ENCODE assay signal across 26 cellular contexts in the genomic region with DNA sequence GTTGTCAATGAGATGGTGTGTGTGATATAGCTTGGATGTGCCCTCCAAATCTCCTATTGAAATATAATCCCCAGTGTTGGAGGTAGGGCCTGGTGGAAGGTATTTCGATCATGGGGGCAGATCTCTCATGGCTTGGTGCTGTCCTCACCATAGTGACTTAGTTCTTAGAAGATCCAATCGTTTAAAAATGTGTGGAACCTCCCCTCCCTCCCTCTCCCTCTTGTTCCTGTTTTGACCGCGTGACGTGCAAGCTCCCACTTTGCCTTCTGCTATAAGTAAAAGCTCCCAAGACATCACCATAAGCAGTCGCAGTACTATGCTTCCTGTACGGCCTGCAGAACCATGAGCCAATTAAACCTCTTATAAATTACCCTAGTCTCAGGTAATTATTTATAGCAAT. TPM values are rescaled to one million over a fixed set of nuclear protein-coding genes. Genes with fewer than 3 reads are reported as not detected.
DNase-seq lines count a peak whose midpoint lies in the region; ATAC-seq, FAIRE-seq and TF ChIP-seq lines count a peak whose summit lies in the region.
"Had no signal": no experiment of that assay in that cellular context is flagged by ENCODE, and none has a peak within 500 bp of the region (broad histone marks: within the 10 kb centered on the region; RNA-seq: fewer than 3 reads in every experiment).

No MANE protein-coding gene starts in this region.

- DNase-seq in NOMO-1 treated with DMSO at 0.1 percent for 48 hours (lab: John Stamatoyannopoulos, UW; ENCODE audit: unreplicated experiment) (peak; percentile 20), NOMO-1 (lab: John Stamatoyannopoulos, UW; ENCODE audit: unreplicated experiment in 2 of 2) (no peak), MV-4-11 (lab: John Stamatoyannopoulos, UW) (peak; percentile 33), K562 (ENCODE audit: extremely low read depth in 1 of 4, low spot score in 3 of 4) (no peak), sigmoid colon (no peak), mucosa of descending colon (no peak)
- DNase-seq: 8988T; CD4-positive, alpha-beta memory T cell; COR-L47; HFFc6; NCI-H1105 treated with DMSO at 0.1 percent for 48 hours; NCI-H146; NCI-H1930; NCI-H2107; NCI-H446; NCI-H524 treated with DMSO at 0.1 percent for 48 hours; NCI-H774; Peyer's patch; SJCRH30 had no signal

- no peak overlapping the region for H3K4me2 ChIP-seq in K562 (ENCODE audit: insufficient read depth, low read length)
- H3K4me2 ChIP-seq: GM23338, KMS-11 had no signal

- no peak for FAIRE-seq in K562 (lab: Jason Lieb, UNC)
- FAIRE-seq: G401.6, HTR-8/SVneo had no signal

- H3K4me3 ChIP-seq in K562, result no peak overlapping the region
- H3K4me3 ChIP-seq in sigmoid colon, result no peak overlapping the region
- H3K4me3 ChIP-seq in mucosa of descending colon, result no peak overlapping the region
- H3K4me3 ChIP-seq: GM23338, HAP-1, Peyer's patch, SJCRH30 had no signal

- H3K36me3 ChIP-seq in K562 (ENCODE audit: control insufficient read depth, insufficient read depth, low read length), result no peaks in the 10 kb centered on the region
- no peaks in the 10 kb centered on the region for H3K36me3 ChIP-seq in sigmoid colon
- H3K36me3 ChIP-seq in mucosa of descending colon (ENCODE audit: low read depth), result no peaks in the 10 kb centered on the region
- H3K36me3 ChIP-seq: HAP-1, Peyer's patch, SJCRH30 had no signal

- H3K9me1 ChIP-seq in K562 (ENCODE audit: control insufficient read depth, insufficient read depth, low read length), result no peaks in the 10 kb centered on the region

- peak overlapping the region; percentile 16; the same call in 1 of the 2 replicates for H2AFZ ChIP-seq in K562 (ENCODE audit: low read depth, low read length)
- H2AFZ ChIP-seq: GM23338 had no signal

- TF ChIP-seq EP300 in K562 (IDR thresholded peaks at IDR 0.05; ENCODE audit: low read length), result no peak
- no peak for TF ChIP-seq EP300 in sigmoid colon (IDR thresholded peaks at IDR 0.05)

- CTCF ChIA-PET in K562 (lab: Yijun Ruan, JAX; ENCODE audit: low intra/inter-chr PET ratio), result no interaction called here

- H3K9me3 ChIP-seq in K562 (replicated peaks; ENCODE audit: control insufficient read depth, insufficient read depth, low read depth, low read length), result no peaks in the 10 kb centered on the region
- H3K9me3 ChIP-seq in sigmoid colon, result no peaks in the 10 kb centered on the region
- no peaks in the 10 kb centered on the region for H3K9me3 ChIP-seq in mucosa of descending colon
- H3K9me3 ChIP-seq: Peyer's patch, SJCRH30 had no signal

- no peaks in the 10 kb centered on the region for H3K79me2 ChIP-seq in K562 (ENCODE audit: control insufficient read depth, insufficient read depth, low read length)

- POLR2A ChIA-PET in K562 (lab: Yijun Ruan, JAX), result interaction anchor here (0.5 to 1.5 kb wide), 3 partner anchors 8 to 325 kb away, joined by 3 to 7 read pairs (median 3); no protein-coding TSS in a partner anchor

- in situ Hi-C loops in K562 (cut with MboI), result no loop called here

- TF ChIP-seq POLR2A in K562 (conservative IDR thresholded peaks at IDR 0.05), result no peak
- no peak for TF ChIP-seq POLR2A in sigmoid colon (IDR thresholded peaks at IDR 0.05)

- no peak overlapping the region for H3K9ac ChIP-seq in K562 (ENCODE audit: insufficient read depth in 1 of 2, low read depth in 2 of 2, low read length in 2 of 2)
- H3K9ac ChIP-seq: KMS-11 had no signal

- no TSS peak for BruUV-seq in K562 (replicated peaks; lab: Mats Ljungman, UMichigan)

- H3K4me1 ChIP-seq in K562 (replicated peaks in 1 of 2; ENCODE audit: control insufficient read depth in 2 of 2, insufficient read depth in 2 of 2, low read length in 2 of 2) (no peaks in the 10 kb centered on the region), sigmoid colon (peaks cover 0 to 30% (median 17%) of the 10 kb centered on the region in 4 donors), mucosa of descending colon (ENCODE audit: low read depth) (no peaks in the 10 kb centered on the region)
- H3K4me1 ChIP-seq: Peyer's patch, SJCRH30 had no signal

- 1% methylated on average over 7 of the region's 7 CpGs for WGBS in K562 (ENCODE audit: insufficient coverage, low coverage, missing lambda C conversion rate)
- 80 to 86% methylated on average over 7 of the region's 7 CpGs for WGBS in sigmoid colon, 2 donors

- no peaks in the 10 kb centered on the region for H3K27me3 ChIP-seq in K562 (ENCODE audit: control insufficient read depth in 2 of 2, insufficient read depth in 2 of 2, low read length in 2 of 2)
- no peaks in the 10 kb centered on the region for H3K27me3 ChIP-seq in sigmoid colon
- H3K27me3 ChIP-seq: Peyer's patch, SJCRH30 had no signal

- H4K20me1 ChIP-seq in K562 (replicated peaks; ENCODE audit: control insufficient read depth, insufficient read depth, low read length), result no peaks in the 10 kb centered on the region

- no peak for TF ChIP-seq CTCF in K562 (IDR thresholded peaks at IDR 0.05 in 2 of 3, conservative IDR thresholded peaks at IDR 0.05 in 1 of 3; ENCODE audit: insufficient read depth in 2 of 3, low read depth in 1 of 3, low read length in 3 of 3)
- TF ChIP-seq CTCF in sigmoid colon (IDR thresholded peaks at IDR 0.05), result no peak
- TF ChIP-seq CTCF in mucosa of descending colon (IDR thresholded peaks at IDR 0.05), result no peak

- ATAC-seq in K562 (peak; percentile 37; the same call in 1 of the 3 replicates), mucosa of descending colon (no peak), GM21737 (IDR thresholded peaks at IDR 0.05; ENCODE audit: unreplicated experiment) (no peak)
- ATAC-seq: GM23338, SK-N-SH treated with all-trans-retinoic acid at 6 μM for 48 hours had no signal

- intact Hi-C loops in K562 (cut with micrococcal nuclease), result no loop called here
- intact Hi-C loops in sigmoid colon (cut with DNase I), result no loop called here
- intact Hi-C loops in mucosa of descending colon (cut with DNase I, micrococcal nuclease), result no loop called here

- H3K27ac ChIP-seq in K562 (ENCODE audit: extremely low read depth, low read depth, low read length) (no peak overlapping the region), sigmoid colon (no peak overlapping the region)
- H3K27ac ChIP-seq: KMS-11, Peyer's patch, SJCRH30 had no signal

- no peak for TF ChIP-seq RAD21 in K562 (CRISPR knock-in tag; conservative IDR thresholded peaks at IDR 0.05 in 1 of 2, IDR thresholded peaks at IDR 0.05 in 1 of 2)

TF ChIP-seq in K562, 482 proteins besides CTCF, POLR2A, EP300 and RAD21:
- TF ChIP-seq, protein P1, sequence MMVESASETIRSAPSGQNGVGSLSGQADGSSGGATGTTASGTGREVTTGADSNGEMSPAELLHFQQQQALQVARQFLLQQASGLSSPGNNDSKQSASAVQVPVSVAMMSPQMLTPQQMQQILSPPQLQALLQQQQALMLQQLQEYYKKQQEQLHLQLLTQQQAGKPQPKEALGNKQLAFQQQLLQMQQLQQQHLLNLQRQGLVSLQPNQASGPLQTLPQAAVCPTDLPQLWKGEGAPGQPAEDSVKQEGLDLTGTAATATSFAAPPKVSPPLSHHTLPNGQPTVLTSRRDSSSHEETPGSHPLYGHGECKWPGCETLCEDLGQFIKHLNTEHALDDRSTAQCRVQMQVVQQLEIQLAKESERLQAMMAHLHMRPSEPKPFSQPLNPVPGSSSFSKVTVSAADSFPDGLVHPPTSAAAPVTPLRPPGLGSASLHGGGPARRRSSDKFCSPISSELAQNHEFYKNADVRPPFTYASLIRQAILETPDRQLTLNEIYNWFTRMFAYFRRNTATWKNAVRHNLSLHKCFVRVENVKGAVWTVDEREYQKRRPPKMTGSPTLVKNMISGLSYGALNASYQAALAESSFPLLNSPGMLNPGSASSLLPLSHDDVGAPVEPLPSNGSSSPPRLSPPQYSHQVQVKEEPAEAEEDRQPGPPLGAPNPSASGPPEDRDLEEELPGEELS (CRISPR knock-in tag; IDR thresholded peaks at IDR 0.05; ENCODE audit: borderline replicate concordance), result no peak
- TF ChIP-seq ATF1 (CRISPR knock-in tag; IDR thresholded peaks at IDR 0.05) (no peak), ATF1 (tag; IDR thresholded peaks at IDR 0.05) (0 out of 2 replicates have a peak, but pooled peaks have one; percentile 17), ZNF444 (CRISPR knock-in tag; IDR thresholded peaks at IDR 0.05) (peak; percentile 65; the same call in 1 of the 2 replicates)

RNA-seq across cellular contexts. Expression of a gene that starts 11.0 kb away (rescaled TPM):
- total RNA-seq in K562 (2011; cell fraction: chromatin; rRNA removed; ENCODE audit: low replicate concordance), result 1.2 and 5.1 TPM in 2 replicates
- 2.8 TPM in 2 replicates for total RNA-seq in K562 (2011; cell fraction: nucleolus; rRNA removed)
- 2.6 and 4.7 TPM in 2 replicates for total RNA-seq in K562 (2011; cell fraction: nucleoplasm; rRNA removed)
- 2.5 and 2.8 TPM in 2 replicates for total RNA-seq in K562 (2014; rRNA removed)
- 4.0 and 4.4 TPM in 2 replicates for total RNA-seq in K562 (2014; rRNA removed; fragmentation: Illumina TruSeq; extraction: Trizol)
- 2.5 and 2.7 TPM in 2 replicates for total RNA-seq in K562 (2015; rRNA removed; fragmentation: Illumina TruSeq; extraction: Trizol)
- total RNA-seq in K562 (2021), result 2.8 and 4.1 TPM in 2 replicates
- 2.6 and 3.8 TPM in 2 replicates for polyA plus RNA-seq in K562 (2011; rRNA removed)
- polyA plus RNA-seq in K562 (2011; cell fraction: cytosol; rRNA removed), result 0.51 and 1.2 TPM in 2 replicates
- polyA plus RNA-seq in K562 (2011; cell fraction: nucleus; rRNA removed), result 0.98 and 1.8 TPM in 2 replicates
- 2.4 and 2.6 TPM in 2 replicates for polyA plus RNA-seq in K562 (2012)
- 2.7 and 4.1 TPM in 2 replicates for polyA plus RNA-seq in K562 (2014; fragmentation: Illumina TruSeq; extraction: Trizol)
- 1 to 10 TPM; 4.7 to 5.4 TPM for polyA plus RNA-seq in K562 (2014; fragmentation: Nextera tagmentation; extraction: Ambion mirVana)
- polyA plus RNA-seq in K562 (2014; rRNA removed), result 3.1 and 3.2 TPM in 2 replicates
- 2.1 and 2.5 TPM in 2 replicates for polyA minus RNA-seq in K562 (2011; rRNA and poly(A)+ RNA removed)
- polyA minus RNA-seq in K562 (2011; cell fraction: cytosol; rRNA and poly(A)+ RNA removed), result 5.1 and 5.3 TPM in 2 replicates
- 1.3 and 5.6 TPM in 2 replicates for polyA minus RNA-seq in K562 (2011; cell fraction: nucleus; rRNA and poly(A)+ RNA removed)
- total RNA-seq in sigmoid colon, result 100 to 1,000 TPM; 366 to 667 (median 434) TPM
- polyA plus RNA-seq in sigmoid colon, result 100 to 1,000 TPM in 1 of 3 donors, 10 to 100 TPM in 2; 22.4 to 118 (median 49.2) TPM
- total RNA-seq in mucosa of descending colon, result 100 to 1,000 TPM in 1 of 3 donors, 10 to 100 TPM in 2; 13.3 to 153 (median 35.4) TPM

Comparison
In these comparisons a context has a peak if more than half of its experiments do, and no peak if none do; other contexts are left out.
1. DNase-seq: peak in NOMO-1 treated with DMSO at 0.1 percent for 48 hours (single experiment) and MV-4-11 (single experiment); none in NOMO-1 (0 of 2), K562 (0 of 4), sigmoid colon (single experiment) and mucosa of descending colon (0 of 3).